Comparison of ENCODE assay signal across 1 cellular context in genomic region chr22:42173183-42173926, GRCh38.
TF ChIP-seq lines count a peak whose summit lies in the region.

No MANE protein-coding gene starts in this region.

TF ChIP-seq in HEK293, 187 proteins besides CTCF, POLR2A, EP300 and RAD21 (continued from another document):
- TF ChIP-seq ZNF398 (tag by site-specific recombination; IDR thresholded peaks at IDR 0.05) (peak; percentile 53), ZNF629 (tag by site-specific recombination; IDR thresholded peaks at IDR 0.05) (peak; percentile 93), MYNN (tag by site-specific recombination; IDR thresholded peaks at IDR 0.05; ENCODE audit: borderline replicate concordance) (peak; percentile 91)
